1 cellular context compared by ENCODE assay signal in the genomic region with DNA sequence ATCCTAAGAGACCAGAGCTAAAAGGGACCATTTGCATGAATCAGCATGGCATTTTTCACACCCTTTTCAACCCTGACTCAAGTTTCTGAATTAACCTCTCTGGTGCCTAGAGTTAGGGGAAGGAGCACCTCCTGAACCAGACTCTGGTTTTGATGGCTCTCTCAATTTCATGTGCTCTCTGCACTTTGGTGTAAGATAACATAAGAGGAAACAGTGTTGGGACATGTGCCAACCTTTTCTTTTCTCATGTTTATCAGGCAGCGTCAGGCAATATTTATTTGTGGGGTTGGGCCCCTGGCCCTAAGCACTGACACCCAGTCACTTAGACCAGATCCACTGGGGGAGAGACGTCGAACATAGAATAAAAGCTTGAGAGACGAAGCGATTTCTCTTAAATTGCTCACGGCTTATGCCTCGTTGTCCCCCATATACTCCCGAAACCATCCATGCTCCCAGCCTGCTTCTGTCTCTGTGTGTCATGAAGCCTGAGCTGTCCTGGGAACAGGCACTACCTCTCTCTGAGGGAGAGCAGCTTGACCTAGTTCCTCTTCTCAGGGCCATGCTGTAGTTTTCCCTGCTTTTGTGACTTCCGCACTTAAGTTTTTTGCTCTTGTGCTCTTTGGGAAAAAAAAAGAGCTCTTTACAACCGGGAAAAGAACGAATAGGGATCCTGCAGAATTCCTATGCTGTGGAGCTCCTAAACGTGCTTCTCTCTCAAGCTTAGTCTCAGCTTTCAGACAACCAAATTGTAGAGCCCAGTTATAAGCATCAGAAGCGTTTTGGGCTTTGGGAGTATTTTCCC.
TF ChIP-seq lines count a peak whose summit lies in the region.

No MANE protein-coding gene starts in this region.

TF ChIP-seq in K562, 482 proteins besides CTCF, POLR2A, EP300 and RAD21 (continued from another document and continues in another):
- TF ChIP-seq, protein P1, sequence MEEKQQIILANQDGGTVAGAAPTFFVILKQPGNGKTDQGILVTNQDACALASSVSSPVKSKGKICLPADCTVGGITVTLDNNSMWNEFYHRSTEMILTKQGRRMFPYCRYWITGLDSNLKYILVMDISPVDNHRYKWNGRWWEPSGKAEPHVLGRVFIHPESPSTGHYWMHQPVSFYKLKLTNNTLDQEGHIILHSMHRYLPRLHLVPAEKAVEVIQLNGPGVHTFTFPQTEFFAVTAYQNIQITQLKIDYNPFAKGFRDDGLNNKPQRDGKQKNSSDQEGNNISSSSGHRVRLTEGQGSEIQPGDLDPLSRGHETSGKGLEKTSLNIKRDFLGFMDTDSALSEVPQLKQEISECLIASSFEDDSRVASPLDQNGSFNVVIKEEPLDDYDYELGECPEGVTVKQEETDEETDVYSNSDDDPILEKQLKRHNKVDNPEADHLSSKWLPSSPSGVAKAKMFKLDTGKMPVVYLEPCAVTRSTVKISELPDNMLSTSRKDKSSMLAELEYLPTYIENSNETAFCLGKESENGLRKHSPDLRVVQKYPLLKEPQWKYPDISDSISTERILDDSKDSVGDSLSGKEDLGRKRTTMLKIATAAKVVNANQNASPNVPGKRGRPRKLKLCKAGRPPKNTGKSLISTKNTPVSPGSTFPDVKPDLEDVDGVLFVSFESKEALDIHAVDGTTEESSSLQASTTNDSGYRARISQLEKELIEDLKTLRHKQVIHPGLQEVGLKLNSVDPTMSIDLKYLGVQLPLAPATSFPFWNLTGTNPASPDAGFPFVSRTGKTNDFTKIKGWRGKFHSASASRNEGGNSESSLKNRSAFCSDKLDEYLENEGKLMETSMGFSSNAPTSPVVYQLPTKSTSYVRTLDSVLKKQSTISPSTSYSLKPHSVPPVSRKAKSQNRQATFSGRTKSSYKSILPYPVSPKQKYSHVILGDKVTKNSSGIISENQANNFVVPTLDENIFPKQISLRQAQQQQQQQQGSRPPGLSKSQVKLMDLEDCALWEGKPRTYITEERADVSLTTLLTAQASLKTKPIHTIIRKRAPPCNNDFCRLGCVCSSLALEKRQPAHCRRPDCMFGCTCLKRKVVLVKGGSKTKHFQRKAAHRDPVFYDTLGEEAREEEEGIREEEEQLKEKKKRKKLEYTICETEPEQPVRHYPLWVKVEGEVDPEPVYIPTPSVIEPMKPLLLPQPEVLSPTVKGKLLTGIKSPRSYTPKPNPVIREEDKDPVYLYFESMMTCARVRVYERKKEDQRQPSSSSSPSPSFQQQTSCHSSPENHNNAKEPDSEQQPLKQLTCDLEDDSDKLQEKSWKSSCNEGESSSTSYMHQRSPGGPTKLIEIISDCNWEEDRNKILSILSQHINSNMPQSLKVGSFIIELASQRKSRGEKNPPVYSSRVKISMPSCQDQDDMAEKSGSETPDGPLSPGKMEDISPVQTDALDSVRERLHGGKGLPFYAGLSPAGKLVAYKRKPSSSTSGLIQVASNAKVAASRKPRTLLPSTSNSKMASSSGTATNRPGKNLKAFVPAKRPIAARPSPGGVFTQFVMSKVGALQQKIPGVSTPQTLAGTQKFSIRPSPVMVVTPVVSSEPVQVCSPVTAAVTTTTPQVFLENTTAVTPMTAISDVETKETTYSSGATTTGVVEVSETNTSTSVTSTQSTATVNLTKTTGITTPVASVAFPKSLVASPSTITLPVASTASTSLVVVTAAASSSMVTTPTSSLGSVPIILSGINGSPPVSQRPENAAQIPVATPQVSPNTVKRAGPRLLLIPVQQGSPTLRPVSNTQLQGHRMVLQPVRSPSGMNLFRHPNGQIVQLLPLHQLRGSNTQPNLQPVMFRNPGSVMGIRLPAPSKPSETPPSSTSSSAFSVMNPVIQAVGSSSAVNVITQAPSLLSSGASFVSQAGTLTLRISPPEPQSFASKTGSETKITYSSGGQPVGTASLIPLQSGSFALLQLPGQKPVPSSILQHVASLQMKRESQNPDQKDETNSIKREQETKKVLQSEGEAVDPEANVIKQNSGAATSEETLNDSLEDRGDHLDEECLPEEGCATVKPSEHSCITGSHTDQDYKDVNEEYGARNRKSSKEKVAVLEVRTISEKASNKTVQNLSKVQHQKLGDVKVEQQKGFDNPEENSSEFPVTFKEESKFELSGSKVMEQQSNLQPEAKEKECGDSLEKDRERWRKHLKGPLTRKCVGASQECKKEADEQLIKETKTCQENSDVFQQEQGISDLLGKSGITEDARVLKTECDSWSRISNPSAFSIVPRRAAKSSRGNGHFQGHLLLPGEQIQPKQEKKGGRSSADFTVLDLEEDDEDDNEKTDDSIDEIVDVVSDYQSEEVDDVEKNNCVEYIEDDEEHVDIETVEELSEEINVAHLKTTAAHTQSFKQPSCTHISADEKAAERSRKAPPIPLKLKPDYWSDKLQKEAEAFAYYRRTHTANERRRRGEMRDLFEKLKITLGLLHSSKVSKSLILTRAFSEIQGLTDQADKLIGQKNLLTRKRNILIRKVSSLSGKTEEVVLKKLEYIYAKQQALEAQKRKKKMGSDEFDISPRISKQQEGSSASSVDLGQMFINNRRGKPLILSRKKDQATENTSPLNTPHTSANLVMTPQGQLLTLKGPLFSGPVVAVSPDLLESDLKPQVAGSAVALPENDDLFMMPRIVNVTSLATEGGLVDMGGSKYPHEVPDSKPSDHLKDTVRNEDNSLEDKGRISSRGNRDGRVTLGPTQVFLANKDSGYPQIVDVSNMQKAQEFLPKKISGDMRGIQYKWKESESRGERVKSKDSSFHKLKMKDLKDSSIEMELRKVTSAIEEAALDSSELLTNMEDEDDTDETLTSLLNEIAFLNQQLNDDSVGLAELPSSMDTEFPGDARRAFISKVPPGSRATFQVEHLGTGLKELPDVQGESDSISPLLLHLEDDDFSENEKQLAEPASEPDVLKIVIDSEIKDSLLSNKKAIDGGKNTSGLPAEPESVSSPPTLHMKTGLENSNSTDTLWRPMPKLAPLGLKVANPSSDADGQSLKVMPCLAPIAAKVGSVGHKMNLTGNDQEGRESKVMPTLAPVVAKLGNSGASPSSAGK (IDR thresholded peaks at IDR 0.05): peak; percentile 82
- TF ChIP-seq, protein P2, sequence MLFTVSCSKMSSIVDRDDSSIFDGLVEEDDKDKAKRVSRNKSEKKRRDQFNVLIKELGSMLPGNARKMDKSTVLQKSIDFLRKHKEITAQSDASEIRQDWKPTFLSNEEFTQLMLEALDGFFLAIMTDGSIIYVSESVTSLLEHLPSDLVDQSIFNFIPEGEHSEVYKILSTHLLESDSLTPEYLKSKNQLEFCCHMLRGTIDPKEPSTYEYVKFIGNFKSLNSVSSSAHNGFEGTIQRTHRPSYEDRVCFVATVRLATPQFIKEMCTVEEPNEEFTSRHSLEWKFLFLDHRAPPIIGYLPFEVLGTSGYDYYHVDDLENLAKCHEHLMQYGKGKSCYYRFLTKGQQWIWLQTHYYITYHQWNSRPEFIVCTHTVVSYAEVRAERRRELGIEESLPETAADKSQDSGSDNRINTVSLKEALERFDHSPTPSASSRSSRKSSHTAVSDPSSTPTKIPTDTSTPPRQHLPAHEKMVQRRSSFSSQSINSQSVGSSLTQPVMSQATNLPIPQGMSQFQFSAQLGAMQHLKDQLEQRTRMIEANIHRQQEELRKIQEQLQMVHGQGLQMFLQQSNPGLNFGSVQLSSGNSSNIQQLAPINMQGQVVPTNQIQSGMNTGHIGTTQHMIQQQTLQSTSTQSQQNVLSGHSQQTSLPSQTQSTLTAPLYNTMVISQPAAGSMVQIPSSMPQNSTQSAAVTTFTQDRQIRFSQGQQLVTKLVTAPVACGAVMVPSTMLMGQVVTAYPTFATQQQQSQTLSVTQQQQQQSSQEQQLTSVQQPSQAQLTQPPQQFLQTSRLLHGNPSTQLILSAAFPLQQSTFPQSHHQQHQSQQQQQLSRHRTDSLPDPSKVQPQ (CRISPR knock-in tag; IDR thresholded peaks at IDR 0.05; ENCODE audit: borderline replicate concordance): no peak
- TF ChIP-seq BRD9 (IDR thresholded peaks at IDR 0.05; ENCODE audit: low read depth, partially characterized antibody) (peak; percentile 35), DPF2 (IDR thresholded peaks at IDR 0.05) (peak; percentile 81; the same call in 1 of the 2 replicates), ZNF75A (CRISPR knock-in tag; IDR thresholded peaks at IDR 0.05) (no peak), SIX5 (IDR thresholded peaks at IDR 0.05; ENCODE audit: borderline replicate concordance in 1 of 2, insufficient read depth in 1 of 2, low read depth in 1 of 2, low read length in 2 of 2) (no peak), SIN3A (IDR thresholded peaks at IDR 0.05; ENCODE audit: borderline replicate concordance in 2 of 2, control insufficient read depth in 1 of 2, low read depth in 2 of 2, low read length in 2 of 2) (no peak), E2F3 (CRISPR knock-in tag; IDR thresholded peaks at IDR 0.05) (no peak), L3MBTL2 (IDR thresholded peaks at IDR 0.05) (peak; percentile 87), C11orf30 (IDR thresholded peaks at IDR 0.05; ENCODE audit: low read depth) (no peak; the same call in 1 of the 2 replicates), HCFC1 (IDR thresholded peaks at IDR 0.05; ENCODE audit: low read depth, low read length) (no peak), ZNF282 (CRISPR knock-in tag; IDR thresholded peaks at IDR 0.05) (no peak), EGR1 (conservative IDR thresholded peaks at IDR 0.05) (no peak), RBFOX2 (IDR thresholded peaks at IDR 0.05; ENCODE audit: low read depth, low read length) (no peak), TEAD1 (CRISPR knock-in tag; IDR thresholded peaks at IDR 0.05) (no peak), ZBED1 (IDR thresholded peaks at IDR 0.05) (no peak), STAT5A (IDR thresholded peaks at IDR 0.05; ENCODE audit: borderline replicate concordance, low read length) (peak; percentile 43; the same call in 1 of the 2 replicates), MAFK (IDR thresholded peaks at IDR 0.05; ENCODE audit: low read length) (no peak; the same call in 1 of the 2 replicates), RFX5 (IDR thresholded peaks at IDR 0.05; ENCODE audit: low read depth, low read length) (no peak), PRMT5 (CRISPR knock-in tag; IDR thresholded peaks at IDR 0.05) (no peak), RCOR1 (IDR thresholded peaks at IDR 0.05; ENCODE audit: borderline replicate concordance in 1 of 2, low read depth in 2 of 2, low read length in 2 of 2) (no peak), ZNF232 (CRISPR knock-in tag; IDR thresholded peaks at IDR 0.05) (no peak)
- TF ChIP-seq, protein P3, sequence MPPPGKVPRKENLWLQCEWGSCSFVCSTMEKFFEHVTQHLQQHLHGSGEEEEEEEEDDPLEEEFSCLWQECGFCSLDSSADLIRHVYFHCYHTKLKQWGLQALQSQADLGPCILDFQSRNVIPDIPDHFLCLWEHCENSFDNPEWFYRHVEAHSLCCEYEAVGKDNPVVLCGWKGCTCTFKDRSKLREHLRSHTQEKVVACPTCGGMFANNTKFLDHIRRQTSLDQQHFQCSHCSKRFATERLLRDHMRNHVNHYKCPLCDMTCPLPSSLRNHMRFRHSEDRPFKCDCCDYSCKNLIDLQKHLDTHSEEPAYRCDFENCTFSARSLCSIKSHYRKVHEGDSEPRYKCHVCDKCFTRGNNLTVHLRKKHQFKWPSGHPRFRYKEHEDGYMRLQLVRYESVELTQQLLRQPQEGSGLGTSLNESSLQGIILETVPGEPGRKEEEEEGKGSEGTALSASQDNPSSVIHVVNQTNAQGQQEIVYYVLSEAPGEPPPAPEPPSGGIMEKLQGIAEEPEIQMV (tag; conservative IDR thresholded peaks at IDR 0.05; ENCODE audit: low read depth): 0 out of 2 replicates have a peak, but pooled peaks have one; percentile 25
- TF ChIP-seq, protein P4, sequence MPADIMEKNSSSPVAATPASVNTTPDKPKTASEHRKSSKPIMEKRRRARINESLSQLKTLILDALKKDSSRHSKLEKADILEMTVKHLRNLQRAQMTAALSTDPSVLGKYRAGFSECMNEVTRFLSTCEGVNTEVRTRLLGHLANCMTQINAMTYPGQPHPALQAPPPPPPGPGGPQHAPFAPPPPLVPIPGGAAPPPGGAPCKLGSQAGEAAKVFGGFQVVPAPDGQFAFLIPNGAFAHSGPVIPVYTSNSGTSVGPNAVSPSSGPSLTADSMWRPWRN (IDR thresholded peaks at IDR 0.05; ENCODE audit: low read depth): no peak
- TF ChIP-seq, protein P5, sequence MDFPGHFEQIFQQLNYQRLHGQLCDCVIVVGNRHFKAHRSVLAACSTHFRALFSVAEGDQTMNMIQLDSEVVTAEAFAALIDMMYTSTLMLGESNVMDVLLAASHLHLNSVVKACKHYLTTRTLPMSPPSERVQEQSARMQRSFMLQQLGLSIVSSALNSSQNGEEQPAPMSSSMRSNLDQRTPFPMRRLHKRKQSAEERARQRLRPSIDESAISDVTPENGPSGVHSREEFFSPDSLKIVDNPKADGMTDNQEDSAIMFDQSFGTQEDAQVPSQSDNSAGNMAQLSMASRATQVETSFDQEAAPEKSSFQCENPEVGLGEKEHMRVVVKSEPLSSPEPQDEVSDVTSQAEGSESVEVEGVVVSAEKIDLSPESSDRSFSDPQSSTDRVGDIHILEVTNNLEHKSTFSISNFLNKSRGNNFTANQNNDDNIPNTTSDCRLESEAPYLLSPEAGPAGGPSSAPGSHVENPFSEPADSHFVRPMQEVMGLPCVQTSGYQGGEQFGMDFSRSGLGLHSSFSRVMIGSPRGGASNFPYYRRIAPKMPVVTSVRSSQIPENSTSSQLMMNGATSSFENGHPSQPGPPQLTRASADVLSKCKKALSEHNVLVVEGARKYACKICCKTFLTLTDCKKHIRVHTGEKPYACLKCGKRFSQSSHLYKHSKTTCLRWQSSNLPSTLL (IDR thresholded peaks at IDR 0.05): no peak
- TF ChIP-seq, protein P6, sequence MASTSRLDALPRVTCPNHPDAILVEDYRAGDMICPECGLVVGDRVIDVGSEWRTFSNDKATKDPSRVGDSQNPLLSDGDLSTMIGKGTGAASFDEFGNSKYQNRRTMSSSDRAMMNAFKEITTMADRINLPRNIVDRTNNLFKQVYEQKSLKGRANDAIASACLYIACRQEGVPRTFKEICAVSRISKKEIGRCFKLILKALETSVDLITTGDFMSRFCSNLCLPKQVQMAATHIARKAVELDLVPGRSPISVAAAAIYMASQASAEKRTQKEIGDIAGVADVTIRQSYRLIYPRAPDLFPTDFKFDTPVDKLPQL (IDR thresholded peaks at IDR 0.05; ENCODE audit: extremely low read depth, insufficient read length): no peak
- TF ChIP-seq, protein P7, sequence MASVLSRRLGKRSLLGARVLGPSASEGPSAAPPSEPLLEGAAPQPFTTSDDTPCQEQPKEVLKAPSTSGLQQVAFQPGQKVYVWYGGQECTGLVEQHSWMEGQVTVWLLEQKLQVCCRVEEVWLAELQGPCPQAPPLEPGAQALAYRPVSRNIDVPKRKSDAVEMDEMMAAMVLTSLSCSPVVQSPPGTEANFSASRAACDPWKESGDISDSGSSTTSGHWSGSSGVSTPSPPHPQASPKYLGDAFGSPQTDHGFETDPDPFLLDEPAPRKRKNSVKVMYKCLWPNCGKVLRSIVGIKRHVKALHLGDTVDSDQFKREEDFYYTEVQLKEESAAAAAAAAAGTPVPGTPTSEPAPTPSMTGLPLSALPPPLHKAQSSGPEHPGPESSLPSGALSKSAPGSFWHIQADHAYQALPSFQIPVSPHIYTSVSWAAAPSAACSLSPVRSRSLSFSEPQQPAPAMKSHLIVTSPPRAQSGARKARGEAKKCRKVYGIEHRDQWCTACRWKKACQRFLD (CRISPR knock-in tag; IDR thresholded peaks at IDR 0.05): peak; percentile 77; the same call in 1 of the 2 replicates
